29 cellular contexts compared by ENCODE assay signal in genomic region chr17:43351686-43352085, GRCh38. TPM values are rescaled to one million over a fixed set of nuclear protein-coding genes. Genes with fewer than 3 reads are reported as not detected.
A peak's percentile ranks its signal among the peaks of the same experiment; 100 is the strongest.
DNase-seq lines count a peak whose midpoint lies in the region; ATAC-seq and TF ChIP-seq lines count a peak whose summit lies in the region.
"Had no signal": no experiment of that assay in that cellular context is flagged by ENCODE, and none has a peak within 500 bp of the region (broad histone marks: within the 10 kb centered on the region; RNA-seq: fewer than 3 reads in every experiment).

No MANE protein-coding gene starts in this region.

- no peaks in the 10 kb centered on the region for H3K4me1 ChIP-seq in foreskin keratinocyte
- H3K4me1 ChIP-seq: breast epithelium, lower lobe of right lung, prostate gland had no signal

- H3K27ac ChIP-seq in foreskin keratinocyte: no peak overlapping the region
- H3K27ac ChIP-seq: breast epithelium, esophagus squamous epithelium, lower lobe of right lung, prostate gland had no signal

- H3K36me3 Mint-ChIP-seq in activated CD4-positive, alpha-beta T cell treated with anti-CD3 and anti-CD28 coated beads for 36 hours (ENCODE audit: low read depth): peaks cover 34% of the 10 kb centered on the region
- H3K36me3 Mint-ChIP-seq in stimulated activated naive CD8-positive, alpha-beta T cell treated with anti-CD3 and anti-CD28 coated beads, Interleukin-15, Interleukin-2, amounts not matched to agents 100 ng/mL and 50 ng/mL, for 24 hours (ENCODE audit: low read depth): peaks cover 46% of the 10 kb centered on the region

- CTCF ChIA-PET in activated CD4-positive, alpha-beta T cell treated with anti-CD3 and anti-CD28 coated beads for 36 hours (lab: Charles Lee): no interaction called here

- H3K9me3 Mint-ChIP-seq in activated CD4-positive, alpha-beta T cell treated with anti-CD3 and anti-CD28 coated beads for 36 hours (ENCODE audit: low read depth): peaks cover 25% of the 10 kb centered on the region
- peaks cover 35% of the 10 kb centered on the region for H3K9me3 Mint-ChIP-seq in stimulated activated naive CD8-positive, alpha-beta T cell treated with anti-CD3 and anti-CD28 coated beads, Interleukin-15, Interleukin-2, amounts not matched to agents 100 ng/mL and 50 ng/mL, for 24 hours

- no peak overlapping the region for H3K27ac Mint-ChIP-seq in activated CD4-positive, alpha-beta T cell treated with anti-CD3 and anti-CD28 coated beads for 36 hours
- H3K27ac Mint-ChIP-seq in stimulated activated naive CD8-positive, alpha-beta T cell treated with anti-CD3 and anti-CD28 coated beads, Interleukin-15, Interleukin-2, amounts not matched to agents 100 ng/mL and 50 ng/mL, for 24 hours: peak overlapping the region; percentile 7
- H3K27ac Mint-ChIP-seq: activated B cell treated with CpG ODN at 0.5 μM for 24 hours; activated T-helper 1 cell treated with anti-CD3 and anti-CD28 coated beads, Interleukin-12 subunit alpha, Interleukin-12 subunit beta, Interleukin-2, Interleukin-4 antibody, amounts not matched to agents 30 ng/mL and 10 ng/mL and 1 ng/mL, durations not matched to agents 14 hours and 24 hours and 36 hours; CD14-positive monocyte; T-cell had no signal

- no peak for TF ChIP-seq CTCF in foreskin keratinocyte (conservative IDR thresholded peaks at IDR 0.05)

- DNase-seq in activated CD4-positive, alpha-beta T cell treated with anti-CD3 and anti-CD28 coated beads for 36 hours: peak; percentile 25
- no peak for DNase-seq in activated CD4-positive, alpha-beta T cell treated with anti-CD3 and anti-CD28 coated beads, Interleukin-2, amount 50 U/mL, for 4 hours
- DNase-seq in stimulated activated CD4-positive, alpha-beta T cell treated with anti-CD3 and anti-CD28 coated beads, Interleukin-1b, Interleukin-23, amount 100 ng/mL, for 48 hours: peak; percentile 40
- DNase-seq in stimulated activated CD4-positive, alpha-beta T cell treated with anti-CD3 and anti-CD28 coated beads, Interleukin-2, amount 100 ng/mL, for 24 hours: no peak
- DNase-seq in foreskin keratinocyte (peak; percentile 37 to 71), Kasumi-1 (lab: John Stamatoyannopoulos, UW) (no peak)
- DNase-seq: 8988T; activated B cell treated with CpG ODN at 0.5 μM for 24 hours; activated naive CD4-positive, alpha-beta T cell treated with anti-CD3 and anti-CD28 coated beads, Interleukin-2, amount 50 U/mL, for 16 hours; anterior cingulate cortex; Caco-2; esophagus squamous epithelium; foreskin melanocyte; lower lobe of right lung; midbrain; naive thymus-derived CD4-positive, alpha-beta T cell; NCI-H1048; NCI-H2107; NCI-H345; NCI-H748 treated with DMSO at 0.1 percent for 48 hours; stimulated activated naive CD4-positive, alpha-beta T cell; T-cell had no signal

- H3K27me3 Mint-ChIP-seq in activated CD4-positive, alpha-beta T cell treated with anti-CD3 and anti-CD28 coated beads for 36 hours: no peaks in the 10 kb centered on the region
- no peaks in the 10 kb centered on the region for H3K27me3 Mint-ChIP-seq in stimulated activated naive CD8-positive, alpha-beta T cell treated with anti-CD3 and anti-CD28 coated beads, Interleukin-15, Interleukin-2, amounts not matched to agents 100 ng/mL and 50 ng/mL, for 24 hours
- H3K27me3 Mint-ChIP-seq: activated B cell treated with CpG ODN at 0.5 μM for 24 hours, T-cell had no signal

- H3K27me3 ChIP-seq in foreskin keratinocyte: no peaks in the 10 kb centered on the region
- H3K27me3 ChIP-seq: breast epithelium, esophagus squamous epithelium, testis had no signal

- H3K4me1 Mint-ChIP-seq in activated CD4-positive, alpha-beta T cell treated with anti-CD3 and anti-CD28 coated beads for 36 hours: peaks cover 7% of the 10 kb centered on the region
- H3K4me1 Mint-ChIP-seq in stimulated activated naive CD8-positive, alpha-beta T cell treated with anti-CD3 and anti-CD28 coated beads, Interleukin-15, Interleukin-2, amounts not matched to agents 100 ng/mL and 50 ng/mL, for 24 hours (ENCODE audit: low read depth): peaks cover 24% of the 10 kb centered on the region
- H3K4me1 Mint-ChIP-seq: activated B cell treated with CpG ODN at 0.5 μM for 24 hours, CD14-positive monocyte had no signal

- intact Hi-C loops in activated CD4-positive, alpha-beta T cell treated with anti-CD3 and anti-CD28 coated beads for 36 hours (cut with DNase I, micrococcal nuclease): loop anchor here in 1 of 2 experiments (1.0 kb wide), 1 partner anchor 9 kb away; no protein-coding TSS in a partner anchor

- POLR2A ChIA-PET in activated CD4-positive, alpha-beta T cell treated with anti-CD3 and anti-CD28 coated beads for 36 hours (lab: Charles Lee): interaction anchor here (0.6 to 1.2 kb wide), 3 partner anchors 10 to 47 kb away, joined by 3 to 7 read pairs (median 6); no protein-coding TSS in a partner anchor

- peak; percentile 81 for ATAC-seq in activated CD4-positive, alpha-beta T cell treated with anti-CD3 and anti-CD28 coated beads for 36 hours
- ATAC-seq in foreskin keratinocyte (peak; percentile 71), GM21528 (IDR thresholded peaks at IDR 0.05; ENCODE audit: low FRiP score, unreplicated experiment) (no peak)
- ATAC-seq: lower lobe of right lung; naive thymus-derived CD4-positive, alpha-beta T cell; T-cell had no signal

- H3K4me3 Mint-ChIP-seq in activated CD4-positive, alpha-beta T cell treated with anti-CD3 and anti-CD28 coated beads for 36 hours: no peak overlapping the region
- no peak overlapping the region for H3K4me3 Mint-ChIP-seq in stimulated activated naive CD8-positive, alpha-beta T cell treated with anti-CD3 and anti-CD28 coated beads, Interleukin-15, Interleukin-2, amounts not matched to agents 100 ng/mL and 50 ng/mL, for 24 hours
- H3K4me3 Mint-ChIP-seq: activated B cell treated with CpG ODN at 0.5 μM for 24 hours; activated T-helper 1 cell treated with anti-CD3 and anti-CD28 coated beads, Interleukin-12 subunit alpha, Interleukin-12 subunit beta, Interleukin-2, Interleukin-4 antibody, amounts not matched to agents 30 ng/mL and 10 ng/mL and 1 ng/mL, durations not matched to agents 14 hours and 24 hours and 36 hours; CD14-positive monocyte; naive thymus-derived CD4-positive, alpha-beta T cell; T-cell had no signal

RNA-seq across cellular contexts. Expression of gene ARL4D, which starts 47.1 kb away (rescaled TPM):
- total RNA-seq in activated CD4-positive, alpha-beta T cell treated with anti-CD3 and anti-CD28 coated beads for 36 hours: 1 to 10 TPM; 2.0 to 2.3 TPM
- 21.9 and 24.6 TPM in 2 replicates for total RNA-seq in foreskin keratinocyte
- polyA plus RNA-seq in foreskin keratinocyte: 26.9 and 30.9 TPM in 2 replicates

Comparison
In these comparisons a context has a peak if more than half of its experiments do, and no peak if none do; other contexts are left out.
1. DNase-seq: peak in activated CD4-positive, alpha-beta T cell treated with anti-CD3 and anti-CD28 coated beads for 36 hours (single experiment), stimulated activated CD4-positive, alpha-beta T cell treated with anti-CD3 and anti-CD28 coated beads, Interleukin-1b, Interleukin-23, amount 100 ng/mL, for 48 hours (single experiment) and foreskin keratinocyte (2 of 2); none in activated CD4-positive, alpha-beta T cell treated with anti-CD3 and anti-CD28 coated beads, Interleukin-2, amount 50 U/mL, for 4 hours (0 of 2), stimulated activated CD4-positive, alpha-beta T cell treated with anti-CD3 and anti-CD28 coated beads, Interleukin-2, amount 100 ng/mL, for 24 hours (0 of 2) and Kasumi-1 (0 of 2).